In genomic region chr20:24977336-24977735, GRCh38 we compare ENCODE assay signal across 17 cellular contexts. TPM values are rescaled to one million over a fixed set of nuclear protein-coding genes. Genes with fewer than 3 reads are reported as not detected.
"Had no signal": no experiment of that assay in that cellular context is flagged by ENCODE, and none has a peak within 500 bp of the region (broad histone marks: within the 10 kb centered on the region; RNA-seq: fewer than 3 reads in every experiment).

No MANE protein-coding gene starts in this region.

- DNase-seq: activated CD4-positive, alpha-beta T cell treated with anti-CD3 and anti-CD28 coated beads, Interleukin-2, amount 50 U/mL, for 1 hour; activated gamma-delta T cell treated with Interleukin-2 at 50 U/mL for 16 hours; activated T-cell treated with anti-CD3 and anti-CD28 coated beads, Interleukin-2, amount 50 U/mL, for 72 hours; central memory CD4-positive, alpha-beta T cell; left cardiac atrium; mammary epithelial cell; stimulated activated CD4-positive, alpha-beta T cell treated with anti-CD3 and anti-CD28 coated beads, Interleukin-15, amount 100 ng/mL, for 24 hours; stimulated activated CD4-positive, alpha-beta T cell treated with anti-CD3 and anti-CD28 coated beads, Interleukin-4, amount 100 ng/mL, for 4 hours; stimulated activated naive CD8-positive, alpha-beta T cell treated with anti-CD3 and anti-CD28 coated beads, Interleukin-15, amount 100 ng/mL, for 72 hours; trophoblast cell had no signal

- H3K27me3 Mint-ChIP-seq: dendritic cell treated with granulocyte-macrophage colony-stimulating factor and Interleukin-4, amounts not matched to agents 40 ng/mL and 50 ng/mL, for 4 days; stimulated activated naive CD8-positive, alpha-beta T cell treated with anti-CD3 and anti-CD28 coated beads, Interleukin-15, amount 100 ng/mL, for 72 hours had no signal

- H3K4me3 Mint-ChIP-seq: activated T-cell treated with anti-CD3 and anti-CD28 coated beads, Interleukin-2, amount 50 U/mL, for 72 hours; dendritic cell treated with granulocyte-macrophage colony-stimulating factor and Interleukin-4, amounts not matched to agents 40 ng/mL and 50 ng/mL, for 4 days; nephron; stimulated activated naive CD8-positive, alpha-beta T cell treated with anti-CD3 and anti-CD28 coated beads, Interleukin-15, amount 100 ng/mL, for 72 hours; T-helper 2 cell treated with Interferon-gamma antibody and Interleukin-4, amounts not matched to agents 5 μg/mL and 100 μg/mL, for 36 hours had no signal

- ATAC-seq: activated T-cell treated with anti-CD3 and anti-CD28 coated beads, Interleukin-2, amount 50 U/mL, for 72 hours; esophagus mucosa; stimulated activated naive CD8-positive, alpha-beta T cell treated with anti-CD3 and anti-CD28 coated beads, Interleukin-15, amount 100 ng/mL, for 72 hours had no signal

- H3K4me1 Mint-ChIP-seq: nephron had no signal

- H3K27ac Mint-ChIP-seq: dendritic cell treated with granulocyte-macrophage colony-stimulating factor and Interleukin-4, amounts not matched to agents 40 ng/mL and 50 ng/mL, for 4 days; nephron; stimulated activated naive CD8-positive, alpha-beta T cell treated with anti-CD3 and anti-CD28 coated beads, Interleukin-15, amount 100 ng/mL, for 72 hours; T-helper 2 cell treated with Interferon-gamma antibody and Interleukin-4, amounts not matched to agents 5 μg/mL and 100 μg/mL, for 36 hours had no signal

RNA-seq across cellular contexts. Expression of gene CST7, which starts 28.3 kb away (rescaled TPM):
- total RNA-seq: glomerular endothelial cell, mammary epithelial cell, osteoblast, pulmonary artery endothelial cell had no signal
- polyA plus RNA-seq: mammary epithelial cell had no signal
